1 cellular context compared by ENCODE assay signal in the genomic region with DNA sequence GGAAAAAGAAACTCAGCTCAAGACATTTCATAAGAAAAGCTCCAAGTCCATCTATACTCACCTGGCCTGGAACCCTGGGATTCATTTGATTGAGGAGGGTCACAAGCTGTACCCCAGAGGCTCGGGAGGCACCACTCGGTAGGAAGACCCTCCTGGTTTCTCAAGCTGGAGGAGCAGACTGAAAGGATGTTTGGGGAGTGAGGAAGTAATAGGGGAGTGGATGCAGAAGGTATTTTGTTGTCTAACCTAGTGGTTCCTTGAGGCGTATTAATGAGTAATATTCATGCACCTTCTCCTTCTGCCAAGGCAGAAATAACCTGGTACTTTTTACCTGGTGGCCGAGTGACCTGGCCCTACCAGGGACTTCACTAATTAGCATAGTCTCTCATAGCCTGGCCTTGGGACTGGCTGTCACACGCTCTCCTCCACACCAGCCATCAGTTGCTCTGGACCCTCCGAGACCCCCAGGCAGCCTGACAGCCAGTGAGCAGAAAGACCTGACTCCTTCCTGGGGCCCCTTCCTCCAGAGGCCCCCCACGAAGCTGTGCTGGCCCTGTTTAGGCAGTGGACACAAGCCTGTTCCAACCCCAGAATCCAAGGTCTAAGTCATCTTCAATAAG.
TF ChIP-seq lines count a peak whose summit lies in the region.

No MANE protein-coding gene starts in this region.

TF ChIP-seq in GM23338, 12 proteins besides CTCF, POLR2A, EP300 and RAD21 (continued from another document):
- TF ChIP-seq, protein P1, sequence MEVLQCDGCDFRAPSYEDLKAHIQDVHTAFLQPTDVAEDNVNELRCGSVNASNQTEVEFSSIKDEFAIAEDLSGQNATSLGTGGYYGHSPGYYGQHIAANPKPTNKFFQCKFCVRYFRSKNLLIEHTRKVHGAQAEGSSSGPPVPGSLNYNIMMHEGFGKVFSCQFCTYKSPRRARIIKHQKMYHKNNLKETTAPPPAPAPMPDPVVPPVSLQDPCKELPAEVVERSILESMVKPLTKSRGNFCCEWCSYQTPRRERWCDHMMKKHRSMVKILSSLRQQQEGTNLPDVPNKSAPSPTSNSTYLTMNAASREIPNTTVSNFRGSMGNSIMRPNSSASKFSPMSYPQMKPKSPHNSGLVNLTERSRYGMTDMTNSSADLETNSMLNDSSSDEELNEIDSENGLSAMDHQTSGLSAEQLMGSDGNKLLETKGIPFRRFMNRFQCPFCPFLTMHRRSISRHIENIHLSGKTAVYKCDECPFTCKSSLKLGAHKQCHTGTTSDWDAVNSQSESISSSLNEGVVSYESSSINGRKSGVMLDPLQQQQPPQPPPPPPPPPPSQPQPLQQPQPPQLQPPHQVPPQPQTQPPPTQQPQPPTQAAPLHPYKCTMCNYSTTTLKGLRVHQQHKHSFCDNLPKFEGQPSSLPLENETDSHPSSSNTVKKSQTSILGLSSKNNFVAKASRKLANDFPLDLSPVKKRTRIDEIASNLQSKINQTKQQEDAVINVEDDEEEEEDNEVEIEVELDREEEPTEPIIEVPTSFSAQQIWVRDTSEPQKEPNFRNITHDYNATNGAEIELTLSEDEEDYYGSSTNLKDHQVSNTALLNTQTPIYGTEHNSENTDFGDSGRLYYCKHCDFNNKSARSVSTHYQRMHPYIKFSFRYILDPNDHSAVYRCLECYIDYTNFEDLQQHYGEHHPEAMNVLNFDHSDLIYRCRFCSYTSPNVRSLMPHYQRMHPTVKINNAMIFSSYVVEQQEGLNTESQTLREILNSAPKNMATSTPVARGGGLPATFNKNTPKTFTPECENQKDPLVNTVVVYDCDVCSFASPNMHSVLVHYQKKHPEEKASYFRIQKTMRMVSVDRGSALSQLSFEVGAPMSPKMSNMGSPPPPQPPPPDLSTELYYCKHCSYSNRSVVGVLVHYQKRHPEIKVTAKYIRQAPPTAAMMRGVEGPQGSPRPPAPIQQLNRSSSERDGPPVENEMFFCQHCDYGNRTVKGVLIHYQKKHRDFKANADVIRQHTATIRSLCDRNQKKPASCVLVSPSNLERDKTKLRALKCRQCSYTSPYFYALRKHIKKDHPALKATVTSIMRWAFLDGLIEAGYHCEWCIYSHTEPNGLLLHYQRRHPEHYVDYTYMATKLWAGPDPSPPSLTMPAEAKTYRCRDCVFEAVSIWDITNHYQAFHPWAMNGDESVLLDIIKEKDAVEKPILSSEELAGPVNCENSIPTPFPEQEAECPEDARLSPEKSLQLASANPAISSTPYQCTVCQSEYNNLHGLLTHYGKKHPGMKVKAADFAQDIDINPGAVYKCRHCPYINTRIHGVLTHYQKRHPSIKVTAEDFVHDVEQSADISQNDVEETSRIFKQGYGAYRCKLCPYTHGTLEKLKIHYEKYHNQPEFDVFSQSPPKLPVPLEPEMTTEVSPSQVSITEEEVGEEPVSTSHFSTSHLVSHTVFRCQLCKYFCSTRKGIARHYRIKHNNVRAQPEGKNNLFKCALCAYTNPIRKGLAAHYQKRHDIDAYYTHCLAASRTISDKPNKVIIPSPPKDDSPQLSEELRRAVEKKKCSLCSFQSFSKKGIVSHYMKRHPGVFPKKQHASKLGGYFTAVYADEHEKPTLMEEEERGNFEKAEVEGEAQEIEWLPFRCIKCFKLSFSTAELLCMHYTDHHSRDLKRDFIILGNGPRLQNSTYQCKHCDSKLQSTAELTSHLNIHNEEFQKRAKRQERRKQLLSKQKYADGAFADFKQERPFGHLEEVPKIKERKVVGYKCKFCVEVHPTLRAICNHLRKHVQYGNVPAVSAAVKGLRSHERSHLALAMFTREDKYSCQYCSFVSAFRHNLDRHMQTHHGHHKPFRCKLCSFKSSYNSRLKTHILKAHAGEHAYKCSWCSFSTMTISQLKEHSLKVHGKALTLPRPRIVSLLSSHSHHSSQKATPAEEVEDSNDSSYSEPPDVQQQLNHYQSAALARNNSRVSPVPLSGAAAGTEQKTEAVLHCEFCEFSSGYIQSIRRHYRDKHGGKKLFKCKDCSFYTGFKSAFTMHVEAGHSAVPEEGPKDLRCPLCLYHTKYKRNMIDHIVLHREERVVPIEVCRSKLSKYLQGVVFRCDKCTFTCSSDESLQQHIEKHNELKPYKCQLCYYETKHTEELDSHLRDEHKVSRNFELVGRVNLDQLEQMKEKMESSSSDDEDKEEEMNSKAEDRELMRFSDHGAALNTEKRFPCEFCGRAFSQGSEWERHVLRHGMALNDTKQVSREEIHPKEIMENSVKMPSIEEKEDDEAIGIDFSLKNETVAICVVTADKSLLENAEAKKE (CRISPR knock-in tag; IDR thresholded peaks at IDR 0.05): no peak
- TF ChIP-seq CREB1 (CRISPR knock-in tag; IDR thresholded peaks at IDR 0.05; ENCODE audit: low read depth): no peak
- TF ChIP-seq POLR2AphosphoS5 (IDR thresholded peaks at IDR 0.05; ENCODE audit: low read depth): no peak
- TF ChIP-seq, protein P2, sequence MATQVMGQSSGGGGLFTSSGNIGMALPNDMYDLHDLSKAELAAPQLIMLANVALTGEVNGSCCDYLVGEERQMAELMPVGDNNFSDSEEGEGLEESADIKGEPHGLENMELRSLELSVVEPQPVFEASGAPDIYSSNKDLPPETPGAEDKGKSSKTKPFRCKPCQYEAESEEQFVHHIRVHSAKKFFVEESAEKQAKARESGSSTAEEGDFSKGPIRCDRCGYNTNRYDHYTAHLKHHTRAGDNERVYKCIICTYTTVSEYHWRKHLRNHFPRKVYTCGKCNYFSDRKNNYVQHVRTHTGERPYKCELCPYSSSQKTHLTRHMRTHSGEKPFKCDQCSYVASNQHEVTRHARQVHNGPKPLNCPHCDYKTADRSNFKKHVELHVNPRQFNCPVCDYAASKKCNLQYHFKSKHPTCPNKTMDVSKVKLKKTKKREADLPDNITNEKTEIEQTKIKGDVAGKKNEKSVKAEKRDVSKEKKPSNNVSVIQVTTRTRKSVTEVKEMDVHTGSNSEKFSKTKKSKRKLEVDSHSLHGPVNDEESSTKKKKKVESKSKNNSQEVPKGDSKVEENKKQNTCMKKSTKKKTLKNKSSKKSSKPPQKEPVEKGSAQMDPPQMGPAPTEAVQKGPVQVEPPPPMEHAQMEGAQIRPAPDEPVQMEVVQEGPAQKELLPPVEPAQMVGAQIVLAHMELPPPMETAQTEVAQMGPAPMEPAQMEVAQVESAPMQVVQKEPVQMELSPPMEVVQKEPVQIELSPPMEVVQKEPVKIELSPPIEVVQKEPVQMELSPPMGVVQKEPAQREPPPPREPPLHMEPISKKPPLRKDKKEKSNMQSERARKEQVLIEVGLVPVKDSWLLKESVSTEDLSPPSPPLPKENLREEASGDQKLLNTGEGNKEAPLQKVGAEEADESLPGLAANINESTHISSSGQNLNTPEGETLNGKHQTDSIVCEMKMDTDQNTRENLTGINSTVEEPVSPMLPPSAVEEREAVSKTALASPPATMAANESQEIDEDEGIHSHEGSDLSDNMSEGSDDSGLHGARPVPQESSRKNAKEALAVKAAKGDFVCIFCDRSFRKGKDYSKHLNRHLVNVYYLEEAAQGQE (IDR thresholded peaks at IDR 0.05; ENCODE audit: unreplicated experiment): no peak
- no peak for TF ChIP-seq ZNF331 (CRISPR knock-in tag; IDR thresholded peaks at IDR 0.05; ENCODE audit: low read depth)
- TF ChIP-seq EZH2 (IDR thresholded peaks at IDR 0.05; ENCODE audit: low read depth, unreplicated experiment): no peak
- TF ChIP-seq ZNF114 (CRISPR knock-in tag; IDR thresholded peaks at IDR 0.05): no peak
- TF ChIP-seq STAT1 (IDR thresholded peaks at IDR 0.05; ENCODE audit: unreplicated experiment): no peak
TF ChIP-seq in GM23338: peak in this region for 0.
